In genomic region chr10:73997479-73997805, GRCh38 we compare ENCODE assay signal across 8 cellular contexts.
DNase-seq lines count a peak whose midpoint lies in the region; ATAC-seq and TF ChIP-seq lines count a peak whose summit lies in the region.

No MANE protein-coding gene starts in this region.

- no peaks in the 10 kb centered on the region for H3K27me3 ChIP-seq in HUES6 (ENCODE audit: control insufficient read depth, insufficient read depth, low read length)
- no peaks in the 10 kb centered on the region for H3K27me3 ChIP-seq in parathyroid adenoma (ENCODE audit: control insufficient read depth, insufficient read depth, low read length)

- no peaks in the 10 kb centered on the region for H3K9me3 ChIP-seq in HUES6 (ENCODE audit: control insufficient read depth, insufficient read depth, low read depth, low read length)
- H3K9me3 ChIP-seq in parathyroid adenoma (ENCODE audit: control insufficient read depth, low read length): no peaks in the 10 kb centered on the region

- peak overlapping the region; percentile 78 for H3K4me2 ChIP-seq in parathyroid adenoma (ENCODE audit: low read length)

- H3K9ac ChIP-seq in HUES6 (ENCODE audit: low read length): peak overlapping the region; percentile 92
- no peak overlapping the region for H3K9ac ChIP-seq in parathyroid adenoma

- in situ Hi-C loops in ACHN (cut with HindIII; ENCODE audit: low pct_ligation_motif_present, low pct_unique_long_range_greater_than_20kb, low sequenced_read_pairs): no loop called here

- H3K27ac ChIP-seq in HUES6 (ENCODE audit: low read depth, low read length) (peak overlapping the region; percentile 80), parathyroid adenoma (peak overlapping the region; percentile 92)

- H3K4me1 ChIP-seq in HUES6 (ENCODE audit: control insufficient read depth, insufficient read depth, low read length) (peaks cover 19% of the 10 kb centered on the region; the same call in 1 of the 2 replicates), parathyroid adenoma (peaks cover 8% of the 10 kb centered on the region)

- peaks cover 25% of the 10 kb centered on the region for H3K79me2 ChIP-seq in parathyroid adenoma

- H2AFZ ChIP-seq in parathyroid adenoma: peak overlapping the region; percentile 94

- TF ChIP-seq CTCF in GM12865 (IDR thresholded peaks at IDR 0.05; ENCODE audit: insufficient read depth, low read depth, low read length, missing control alignments) (no peak), WI38 (IDR thresholded peaks at IDR 0.05; ENCODE audit: low read depth, low read length) (no peak), fibroblast of pulmonary artery (IDR thresholded peaks at IDR 0.05; ENCODE audit: low read length, missing control alignments) (no peak), parathyroid adenoma (IDR thresholded peaks at IDR 0.05) (no peak)

- DNase-seq in GM12865 (ENCODE audit: low read depth) (peak; percentile 66), fibroblast of pulmonary artery (ENCODE audit: low read depth) (no peak), ACHN (no peak)
- no peak for DNase-seq in stimulated activated CD4-positive, alpha-beta T cell treated with anti-CD3 and anti-CD28 coated beads, Interleukin-2, amount 100 ng/mL, for 48 hours

- H3K36me3 ChIP-seq in HUES6 (ENCODE audit: control insufficient read depth, insufficient read depth, low read length) (peaks cover 30% of the 10 kb centered on the region), parathyroid adenoma (ENCODE audit: control insufficient read depth, insufficient read depth, low read length) (no peaks in the 10 kb centered on the region)

- ATAC-seq in GM21529 (IDR thresholded peaks at IDR 0.05; ENCODE audit: unreplicated experiment): peak; percentile 61

- H3K4me3 ChIP-seq in GM12865 (ENCODE audit: low read depth, low read length) (peak overlapping the region; percentile 92), HUES6 (ENCODE audit: low read depth, low read length) (peak overlapping the region; percentile 79), WI38 (ENCODE audit: low read depth, low read length) (peak overlapping the region; percentile 99), fibroblast of pulmonary artery (replicated peaks; ENCODE audit: low read depth, low read length) (peak overlapping the region; percentile 60), parathyroid adenoma (ENCODE audit: low read depth, low read length) (peak overlapping the region; percentile 71)
